Comparison of ENCODE assay signal across 32 cellular contexts in the genomic region with DNA sequence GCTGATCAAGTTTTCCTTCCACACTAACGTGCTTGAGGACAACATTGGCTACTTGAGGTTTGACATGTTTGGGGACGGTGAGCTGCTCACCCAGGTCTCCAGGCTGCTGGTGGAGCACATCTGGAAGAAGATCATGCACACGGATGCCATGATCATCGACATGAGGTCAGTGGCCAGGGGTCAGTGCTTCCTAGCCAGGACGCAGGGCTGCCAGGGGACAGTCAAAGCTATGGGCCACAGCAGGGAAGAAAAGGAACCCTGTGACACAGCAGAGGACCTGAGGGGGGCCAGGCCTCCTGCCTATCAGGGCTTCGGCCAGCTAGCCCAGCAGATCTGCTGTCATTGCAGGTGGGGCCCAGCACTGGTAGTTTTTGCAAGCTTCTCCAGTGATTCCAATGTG. TPM values are rescaled to one million over a fixed set of nuclear protein-coding genes. Genes with fewer than 3 reads are reported as not detected.
"Had no signal": no experiment of that assay in that cellular context is flagged by ENCODE, and none has a peak within 500 bp of the region (broad histone marks: within the 10 kb centered on the region; RNA-seq: fewer than 3 reads in every experiment).

No MANE protein-coding gene starts in this region.

- H3K9me3 Mint-ChIP-seq: effector memory CD8-positive, alpha-beta T cell; naive thymus-derived CD4-positive, alpha-beta T cell; stimulated activated naive B cell treated with anti-CD40 and anti-IgM and Interleukin-4, amounts not matched to agents 10 μg/mL and 1 μg/mL and 100 μg/mL, for 72 hours; stimulated activated naive CD8-positive, alpha-beta T cell treated with anti-CD3 and anti-CD28 coated beads, Interleukin-15, Interleukin-2, amounts not matched to agents 100 ng/mL and 50 ng/mL, for 24 hours had no signal

- H3K4me3 ChIP-seq: esophagus squamous epithelium, heart right ventricle, lung, pancreas, skin epidermis, thyroid gland, vagina had no signal

- FAIRE-seq: endometrium, keratinocyte, pancreas had no signal

- ATAC-seq: effector memory CD8-positive, alpha-beta T cell; heart right ventricle; left lobe of liver; naive thymus-derived CD4-positive, alpha-beta T cell; pancreas; stimulated activated naive B cell treated with anti-CD40 and anti-IgM and Interleukin-4, amounts not matched to agents 10 μg/mL and 1 μg/mL and 100 μg/mL, for 72 hours had no signal

- H3K4me1 ChIP-seq: esophagus squamous epithelium, heart right ventricle, pancreas, thyroid gland, vagina had no signal

- H3K27me3 ChIP-seq: esophagus squamous epithelium, heart right ventricle, pancreas, thyroid gland, vagina had no signal

- H3K4me1 Mint-ChIP-seq: naive thymus-derived CD4-positive, alpha-beta T cell; stimulated activated naive B cell treated with anti-CD40 and anti-IgM and Interleukin-4, amounts not matched to agents 10 μg/mL and 1 μg/mL and 100 μg/mL, for 72 hours had no signal

- DNase-seq: cerebellar nuclear complex; cortex of kidney; effector memory CD8-positive, alpha-beta T cell; erythroblast; esophagus squamous epithelium; foreskin melanocyte; glutamatergic neuron; heart right ventricle; hypothalamus; mesenchymal stem cell; midbrain; naive thymus-derived CD4-positive, alpha-beta T cell; occipital lobe; pancreas; stimulated activated CD4-positive, alpha-beta T cell treated with anti-CD3 and anti-CD28 coated beads, Interleukin-15, amount 100 ng/mL, for 24 hours; stimulated activated CD4-positive, alpha-beta T cell treated with anti-CD3 and anti-CD28 coated beads, Interleukin-2, amount 100 ng/mL, for 48 hours; stimulated activated naive B cell treated with anti-CD40 and anti-IgM and Interleukin-4, amounts not matched to agents 10 μg/mL and 1 μg/mL and 100 μg/mL, for 72 hours; thyroid gland; trophoblast cell had no signal

- H3K27me3 Mint-ChIP-seq: naive thymus-derived CD4-positive, alpha-beta T cell; stimulated activated naive CD8-positive, alpha-beta T cell treated with anti-CD3 and anti-CD28 coated beads, Interleukin-15, Interleukin-2, amounts not matched to agents 100 ng/mL and 50 ng/mL, for 24 hours had no signal

- H3K36me3 ChIP-seq: esophagus squamous epithelium, heart right ventricle, pancreas, thyroid gland, vagina had no signal

- H3K27ac ChIP-seq: esophagus squamous epithelium, heart right ventricle, pancreas, skin epidermis, thyroid gland, vagina had no signal

- H3K36me3 Mint-ChIP-seq: naive thymus-derived CD4-positive, alpha-beta T cell; stimulated activated naive B cell treated with anti-CD40 and anti-IgM and Interleukin-4, amounts not matched to agents 10 μg/mL and 1 μg/mL and 100 μg/mL, for 72 hours had no signal

- H3K4me3 Mint-ChIP-seq: effector memory CD8-positive, alpha-beta T cell; naive thymus-derived CD4-positive, alpha-beta T cell; stimulated activated naive B cell treated with anti-CD40 and anti-IgM and Interleukin-4, amounts not matched to agents 10 μg/mL and 1 μg/mL and 100 μg/mL, for 72 hours; stimulated activated naive CD8-positive, alpha-beta T cell treated with anti-CD3 and anti-CD28 coated beads, Interleukin-15, Interleukin-2, amounts not matched to agents 100 ng/mL and 50 ng/mL, for 24 hours had no signal

- H3K9me3 ChIP-seq: esophagus squamous epithelium, heart right ventricle, pancreas, thyroid gland, vagina had no signal

- H3K27ac Mint-ChIP-seq: naive thymus-derived CD4-positive, alpha-beta T cell; progenitor cell of endocrine pancreas; stimulated activated naive B cell treated with anti-CD40 and anti-IgM and Interleukin-4, amounts not matched to agents 10 μg/mL and 1 μg/mL and 100 μg/mL, for 72 hours; stimulated activated naive CD8-positive, alpha-beta T cell treated with anti-CD3 and anti-CD28 coated beads, Interleukin-15, Interleukin-2, amounts not matched to agents 100 ng/mL and 50 ng/mL, for 24 hours had no signal

RNA-seq across cellular contexts. Expression of a gene that starts 5.2 kb away (rescaled TPM):
- total RNA-seq: dermis microvascular lymphatic vessel endothelial cell; esophagus squamous epithelium; heart right ventricle; left lobe of liver; liver; lung; mucosa of gallbladder; naive thymus-derived CD4-positive, alpha-beta T cell; occipital lobe; pancreas; thyroid gland; ureter; vagina had no signal
- polyA plus RNA-seq: heart right ventricle; keratinocyte; liver; naive thymus-derived CD4-positive, alpha-beta T cell; neural cell; pancreas had no signal

RNA-seq across cellular contexts. Expression of a gene that starts 30.7 kb away (rescaled TPM):
- total RNA-seq: naive thymus-derived CD4-positive, alpha-beta T cell; vagina had no signal
- polyA plus RNA-seq: pancreas had no signal

RNA-seq across cellular contexts. Expression of a gene that starts 31.1 kb away (rescaled TPM):
- total RNA-seq: dermis microvascular lymphatic vessel endothelial cell; esophagus squamous epithelium; heart right ventricle; lung; mucosa of gallbladder; naive thymus-derived CD4-positive, alpha-beta T cell; occipital lobe; pancreas; progenitor cell of endocrine pancreas; thyroid gland; ureter; vagina had no signal
- polyA plus RNA-seq: heart right ventricle; keratinocyte; lung; naive thymus-derived CD4-positive, alpha-beta T cell; neural cell; pancreas had no signal

RNA-seq across cellular contexts. Expression of a gene that starts 53.4 kb away (rescaled TPM):
- total RNA-seq: dermis microvascular lymphatic vessel endothelial cell, progenitor cell of endocrine pancreas had no signal
- polyA plus RNA-seq: keratinocyte had no signal
